ENCODE assay signal across 8 cellular contexts in the genomic region with DNA sequence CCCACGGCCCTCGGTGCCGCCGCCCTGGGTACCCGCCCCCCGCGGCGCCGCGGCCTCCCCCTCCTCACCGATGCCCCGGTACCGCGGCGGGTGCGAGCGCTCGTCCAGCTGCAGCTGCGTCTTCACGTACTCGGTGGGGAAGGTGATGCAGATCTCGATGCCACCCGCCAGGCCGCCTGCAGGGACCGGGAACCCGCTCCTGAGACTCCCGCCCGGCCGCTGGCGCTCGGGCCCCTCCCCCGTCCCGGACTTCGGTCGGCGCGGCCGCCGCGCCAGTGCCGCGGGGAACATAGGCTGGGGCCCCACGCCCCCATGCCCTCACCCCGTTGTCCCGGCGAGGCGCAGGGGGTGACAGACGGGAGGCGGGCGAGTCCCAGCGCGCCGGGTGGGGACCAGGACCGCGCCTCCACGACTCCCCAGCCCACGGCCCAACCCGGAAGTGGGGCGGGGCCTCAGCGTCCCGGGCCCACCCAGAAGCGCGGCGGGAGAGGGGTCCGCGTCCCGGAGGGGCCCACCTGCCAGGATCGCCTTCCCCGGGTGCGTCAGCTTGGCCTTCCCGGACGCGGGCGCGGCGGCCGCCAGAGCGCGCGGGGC. TPM values are rescaled to one million over a fixed set of nuclear protein-coding genes. Genes with fewer than 3 reads are reported as not detected.
DNase-seq lines count a peak whose midpoint lies in the region; ATAC-seq and TF ChIP-seq lines count a peak whose summit lies in the region.

No MANE protein-coding gene starts in this region.

- no CpG with 5 or more reads among the region's 80 CpGs for WGBS in iPS DF 6.9 (ENCODE audit: insufficient coverage, insufficient read length)

- BruUV-seq in Panc1 (replicated peaks; lab: Mats Ljungman, UMichigan) = no TSS peak

- ATAC-seq in HG02938 (IDR thresholded peaks at IDR 0.05; ENCODE audit: unreplicated experiment) (peak; percentile 21), Panc1 (peak; percentile 42)

- peak overlapping the region; percentile 87 for H3K9ac ChIP-seq in skeletal muscle satellite cell (ENCODE audit: low read depth, low read length)

- H3K9me3 ChIP-seq in Panc1 (ENCODE audit: control insufficient read depth, insufficient read depth, low read depth, low read length) (no peaks in the 10 kb centered on the region), ascending aorta (no peaks in the 10 kb centered on the region), iPS DF 6.9 (ENCODE audit: control insufficient read depth, insufficient read depth, low read length) (no peaks in the 10 kb centered on the region), skeletal muscle satellite cell (replicated peaks; ENCODE audit: low read length) (no peaks in the 10 kb centered on the region)

- in situ Hi-C loops in Panc1 (cut with HindIII; ENCODE audit: low pct_unique_long_range_greater_than_20kb, low sequenced_read_pairs) = no loop called here

- H3K36me3 ChIP-seq in Panc1 (ENCODE audit: control insufficient read depth, insufficient read depth, low read length) (no peaks in the 10 kb centered on the region; the same call in 1 of the 2 replicates), ascending aorta (peaks cover 0 to 4% of the 10 kb centered on the region in 2 donors), iPS DF 6.9 (ENCODE audit: control insufficient read depth, insufficient read depth, low read length) (peaks cover 11% of the 10 kb centered on the region), skeletal muscle satellite cell (ENCODE audit: insufficient read depth, low read length) (peaks cover 14% of the 10 kb centered on the region)

- H3K27ac ChIP-seq in Panc1 (ENCODE audit: low read length) (peak overlapping the region; percentile 74; the same call in 1 of the 2 replicates), ascending aorta (peak overlapping the region; percentile 92 to 93), iPS DF 6.9 (ENCODE audit: low read length) (no peak overlapping the region)

- H3K4me3 ChIP-seq in Panc1 (ENCODE audit: low read depth in 2 of 2, low read length in 2 of 2) (peak overlapping the region; percentile 57 to 66), ascending aorta (peak overlapping the region; percentile 96 to 97), iPS DF 6.9 (ENCODE audit: low read length) (peak overlapping the region; percentile 69), skeletal muscle satellite cell (ENCODE audit: low read length) (peak overlapping the region; percentile 96)

- TF ChIP-seq CTCF in Panc1 (IDR thresholded peaks at IDR 0.05) = no peak
- no peak for TF ChIP-seq CTCF in ascending aorta (IDR thresholded peaks at IDR 0.05)

- peak overlapping the region; percentile 92 for H3K4me2 ChIP-seq in skeletal muscle satellite cell (ENCODE audit: low read length)

- POLR2A ChIA-PET in Panc1 (lab: Charles Lee) = interaction anchor here (0.7 kb wide), 1 partner anchor 413 kb away, joined by 5 read pairs; no protein-coding TSS in a partner anchor

- intact Hi-C loops in Panc1 (cut with micrococcal nuclease; ENCODE audit: unreplicated experiment) (no loop called here), ascending aorta (cut with DNase I) (loop anchor here (1.0 to 5.0 kb wide), 5 partner anchors 34 to 539 kb away; partner anchors contain the start of genes CDC45, DGCR2, ESS2 and HIRA)

- H3K4me1 ChIP-seq in Panc1 (ENCODE audit: control insufficient read depth, insufficient read depth, low read length) = peaks cover 39% of the 10 kb centered on the region
- H3K4me1 ChIP-seq in ascending aorta = peaks cover 6 to 36% of the 10 kb centered on the region in 2 donors
- H3K4me1 ChIP-seq in iPS DF 6.9 (ENCODE audit: control insufficient read depth, insufficient read depth, low read length) = peaks cover 10% of the 10 kb centered on the region
- H3K4me1 ChIP-seq in skeletal muscle satellite cell (ENCODE audit: control insufficient read depth, insufficient read depth, low read length) = peaks cover 42% of the 10 kb centered on the region

- CTCF ChIA-PET in Panc1 (lab: Charles Lee) = interaction anchor here (0.5 to 0.8 kb wide), 3 partner anchors 91 to 180 kb away, joined by 3 to 8 read pairs (median 4); no protein-coding TSS in a partner anchor

- H3K27me3 ChIP-seq in Panc1 (ENCODE audit: control insufficient read depth, insufficient read depth, low read length) = no peaks in the 10 kb centered on the region
- no peaks in the 10 kb centered on the region for H3K27me3 ChIP-seq in ascending aorta
- no peaks in the 10 kb centered on the region for H3K27me3 ChIP-seq in iPS DF 6.9 (ENCODE audit: control insufficient read depth, insufficient read depth, low read length)
- no peaks in the 10 kb centered on the region for H3K27me3 ChIP-seq in skeletal muscle satellite cell (ENCODE audit: control insufficient read depth, insufficient read depth, low read length)

- DNase-seq in activated T-cell treated with anti-CD3 and anti-CD28 coated beads for 1 hour (ENCODE audit: low read depth) (peak; percentile 37), Panc1 (ENCODE audit: low read depth, low spot score) (no peak), ascending aorta (ENCODE audit: low spot score in 2 of 2) (peak in 1 of 2 donors; percentile 75), iPS DF 6.9 (ENCODE audit: low read depth, low spot score) (no peak), DMS153 (lab: John Stamatoyannopoulos, UW) (no peak)
- no peak for DNase-seq in activated T-cell treated with anti-CD3 and anti-CD28 coated beads, Interleukin-2, amount 50 U/mL, for 48 hours

RNA-seq across cellular contexts. Expression of gene SLC25A1, which starts 0.4 kb away (rescaled TPM):
- 162 TPM for total RNA-seq in Panc1 (2021; ENCODE audit: unreplicated experiment)
- polyA plus RNA-seq in Panc1 (2012; ENCODE audit: insufficient read length) = 323 TPM
- total RNA-seq in ascending aorta = 89.3 TPM
- 117 and 125 TPM in 2 replicates for total RNA-seq in skeletal muscle satellite cell (2012; rRNA removed)

RNA-seq across cellular contexts. Expression of gene GSC2, which starts 28.1 kb away (rescaled TPM):
- total RNA-seq in Panc1 (2021; ENCODE audit: unreplicated experiment) = 0.23 TPM
- not detected for polyA plus RNA-seq in Panc1 (2012; ENCODE audit: insufficient read length)
- not detected for total RNA-seq in ascending aorta
- not detected in 2 replicates for total RNA-seq in skeletal muscle satellite cell (2012; rRNA removed)

RNA-seq across cellular contexts. Expression of gene ESS2, which starts 33.7 kb away (rescaled TPM):
- total RNA-seq in Panc1 (2021; ENCODE audit: unreplicated experiment) (13.1 TPM), ascending aorta (30.5 TPM)
- polyA plus RNA-seq in Panc1 (2012; ENCODE audit: insufficient read length) = 18.3 TPM
- 17.7 and 19.5 TPM in 2 replicates for total RNA-seq in skeletal muscle satellite cell (2012; rRNA removed)

RNA-seq across cellular contexts. Expression of gene TSSK2, which starts 47.1 kb away (rescaled TPM):
- not detected for total RNA-seq in Panc1 (2021; ENCODE audit: unreplicated experiment)
- polyA plus RNA-seq in Panc1 (2012; ENCODE audit: insufficient read length) = not detected
- not detected for total RNA-seq in ascending aorta
- not detected in 2 replicates for total RNA-seq in skeletal muscle satellite cell (2012; rRNA removed)

RNA-seq across cellular contexts. Expression of gene DGCR2, which starts 56.0 kb away (rescaled TPM):
- total RNA-seq in Panc1 (2021; ENCODE audit: unreplicated experiment) (35.1 TPM), ascending aorta (34.7 TPM)
- 42.4 TPM for polyA plus RNA-seq in Panc1 (2012; ENCODE audit: insufficient read length)
- 30.8 and 32.7 TPM in 2 replicates for total RNA-seq in skeletal muscle satellite cell (2012; rRNA removed)
